ENCODE assay signal across 22 cellular contexts in genomic region chr2:39138837-39139211, GRCh38. TPM values are rescaled to one million over a fixed set of nuclear protein-coding genes. Genes with fewer than 3 reads are reported as not detected.
DNase-seq lines count a peak whose midpoint lies in the region; ATAC-seq, FAIRE-seq and TF ChIP-seq lines count a peak whose summit lies in the region.
"Had no signal": no experiment of that assay in that cellular context is flagged by ENCODE, and none has a peak within 500 bp of the region (broad histone marks: within the 10 kb centered on the region; RNA-seq: fewer than 3 reads in every experiment).

No MANE protein-coding gene starts in this region.

- H3K9ac ChIP-seq in GM12878 (ENCODE audit: control insufficient read depth, insufficient read depth, low read length): no peak overlapping the region
- H3K9ac ChIP-seq: BLaER1 had no signal

- H3K9me3 Mint-ChIP-seq in activated CD4-positive, alpha-beta T cell treated with anti-CD3 and anti-CD28 coated beads, Interleukin-2, amount 10 ng/mL, durations not matched to agents 7 days and 5 days: peaks cover 7% of the 10 kb centered on the region
- no peaks in the 10 kb centered on the region for H3K9me3 Mint-ChIP-seq in natural killer cell treated with Interleukin-12 subunit alpha and Interleukin-12 subunit beta and Interleukin-15 and Interleukin-18, amount 100 ng/mL, for 72 hours
- H3K9me3 Mint-ChIP-seq: CD8-positive, alpha-beta T cell had no signal

- WGBS in GM12878 (ENCODE audit: insufficient coverage, insufficient replicate concordance, low lambda C conversion rate, missing lambda C conversion rate): 95% methylated on average over 8 of the region's 8 CpGs

- no peak overlapping the region for H3K4me3 ChIP-seq in left ventricle myocardium inferior
- no peak overlapping the region for H3K4me3 ChIP-seq in right atrium auricular region
- H3K4me3 ChIP-seq in GM12878: no peak overlapping the region
- H3K4me3 ChIP-seq: BLaER1 had no signal

- no peaks in the 10 kb centered on the region for H3K79me2 ChIP-seq in GM12878 (ENCODE audit: control insufficient read depth, insufficient read depth, low read length)

- TF ChIP-seq CTCF in left ventricle myocardium inferior (IDR thresholded peaks at IDR 0.05; ENCODE audit: borderline replicate concordance): no peak
- no peak for TF ChIP-seq CTCF in right atrium auricular region (IDR thresholded peaks at IDR 0.05)
- no peak for TF ChIP-seq CTCF in GM12878 (IDR thresholded peaks at IDR 0.05 in 2 of 3, conservative IDR thresholded peaks at IDR 0.05 in 1 of 3; ENCODE audit: control insufficient read depth in 2 of 3, extremely low read depth in 1 of 3, insufficient read depth in 1 of 3, low read depth in 3 of 3, low read length in 3 of 3)

- no peak for TF ChIP-seq EP300 in GM12878 (IDR thresholded peaks at IDR 0.05; ENCODE audit: borderline replicate concordance in 1 of 2, control insufficient read depth in 1 of 2, low read depth in 2 of 2, low read length in 2 of 2)

- H3K27ac ChIP-seq in left ventricle myocardium inferior (replicated peaks) (peak overlapping the region; percentile 77), right atrium auricular region (no peak overlapping the region), GM12878 (ENCODE audit: control insufficient read depth, insufficient read depth) (no peak overlapping the region)
- H3K27ac ChIP-seq: BLaER1 had no signal

- no peak overlapping the region for H2AFZ ChIP-seq in GM12878 (ENCODE audit: control insufficient read depth, low read depth, low read length)

- no peak for TF ChIP-seq RAD21 in GM12878 (IDR thresholded peaks at IDR 0.05; ENCODE audit: insufficient read depth, low read depth, low read length)

- in situ Hi-C loops in GM12878 (cut with MboI): no loop called here

- no peak for TF ChIP-seq POLR2A in GM12878 (IDR thresholded peaks at IDR 0.05; ENCODE audit: low read depth, low read length)

- no peak overlapping the region for H3K4me2 ChIP-seq in GM12878 (ENCODE audit: control insufficient read depth, insufficient read depth)
- H3K4me2 ChIP-seq: BLaER1 had no signal

- intact Hi-C loops in left ventricle myocardium inferior (cut with micrococcal nuclease): no loop called here
- intact Hi-C loops in GM12878 (cut with micrococcal nuclease; ENCODE audit: unreplicated experiment): no loop called here

- FAIRE-seq in GM12878 (lab: Jason Lieb, UNC): peak; percentile 27
- FAIRE-seq: A204.1, GM12891, GM19239 had no signal

- H3K9me3 ChIP-seq in left ventricle myocardium inferior (replicated peaks): no peaks in the 10 kb centered on the region
- no peaks in the 10 kb centered on the region for H3K9me3 ChIP-seq in right atrium auricular region
- no peaks in the 10 kb centered on the region for H3K9me3 ChIP-seq in GM12878 (replicated peaks; ENCODE audit: control insufficient read depth, insufficient read depth, low read length)
- H3K9me3 ChIP-seq: BLaER1 had no signal

- ATAC-seq in GM12878 (no peak), GM21390 (IDR thresholded peaks at IDR 0.05; ENCODE audit: unreplicated experiment) (no peak)
- no peak for ATAC-seq in natural killer cell treated with Interleukin-12 subunit alpha and Interleukin-12 subunit beta and Interleukin-15 and Interleukin-18, amount 100 ng/mL, for 72 hours
- ATAC-seq: CD8-positive, alpha-beta T cell had no signal

- BruUV-seq in GM12878 (replicated peaks; lab: Mats Ljungman, UMichigan): no TSS peak

- POLR2A ChIA-PET in activated CD4-positive, alpha-beta T cell treated with anti-CD3 and anti-CD28 coated beads, Interleukin-2, amount 10 ng/mL, durations not matched to agents 7 days and 5 days (lab: Charles Lee): no interaction called here
- POLR2A ChIA-PET in GM12878 (lab: Charles Lee): interaction anchor here (0.7 kb wide), 1 partner anchor 18 kb away, joined by 3 read pairs; no protein-coding TSS in a partner anchor

- H3K27me3 ChIP-seq in left ventricle myocardium inferior (ENCODE audit: low read depth): no peaks in the 10 kb centered on the region
- no peaks in the 10 kb centered on the region for H3K27me3 ChIP-seq in right atrium auricular region
- no peaks in the 10 kb centered on the region for H3K27me3 ChIP-seq in GM12878 (replicated peaks in 1 of 2; ENCODE audit: control insufficient read depth in 2 of 2, insufficient read depth in 2 of 2, low read length in 1 of 2)
- H3K27me3 ChIP-seq: BLaER1 had no signal

- DNase-seq in activated CD4-positive, alpha-beta T cell treated with anti-CD3 and anti-CD28 coated beads, Interleukin-2, amount 10 ng/mL, durations not matched to agents 7 days and 5 days: no peak
- DNase-seq in activated CD4-positive, alpha-beta T cell treated with anti-CD3 and anti-CD28 coated beads for 1 hour: no peak
- DNase-seq in left ventricle myocardium inferior (no peak), right atrium auricular region (ENCODE audit: low spot score) (no peak), GM12878 (ENCODE audit: low read depth, low spot score) (no peak)
- DNase-seq in natural killer cell treated with Interleukin-12 subunit alpha and Interleukin-12 subunit beta and Interleukin-15 and Interleukin-18, amount 100 ng/mL, for 72 hours (ENCODE audit: low spot score): no peak
- DNase-seq: Calu3; CD8-positive, alpha-beta T cell; EL; GOT3; NCI-H1092 treated with DMSO at 0.1 percent for 48 hours; NCI-H146; NCI-H2029 treated with DMSO at 0.1 percent for 48 hours; NCI-H2171; NCI-H748 treated with DMSO at 0.1 percent for 48 hours; OCI-M1; SHP77 had no signal

- no peak overlapping the region for H3K4me3 Mint-ChIP-seq in activated CD4-positive, alpha-beta T cell treated with anti-CD3 and anti-CD28 coated beads, Interleukin-2, amount 10 ng/mL, durations not matched to agents 7 days and 5 days
- H3K4me3 Mint-ChIP-seq in natural killer cell treated with Interleukin-12 subunit alpha and Interleukin-12 subunit beta and Interleukin-15 and Interleukin-18, amount 100 ng/mL, for 72 hours: no peak overlapping the region
- H3K4me3 Mint-ChIP-seq: CD8-positive, alpha-beta T cell had no signal

- H3K36me3 ChIP-seq in left ventricle myocardium inferior (no peaks in the 10 kb centered on the region), right atrium auricular region (no peaks in the 10 kb centered on the region), GM12878 (ENCODE audit: control insufficient read depth in 2 of 2, insufficient read depth in 2 of 2, low read length in 1 of 2) (no peaks in the 10 kb centered on the region)
- H3K36me3 ChIP-seq: BLaER1 had no signal

- H4K20me1 ChIP-seq in GM12878 (ENCODE audit: control insufficient read depth, insufficient read depth): no peaks in the 10 kb centered on the region
- H4K20me1 ChIP-seq: BLaER1 had no signal

- H3K27me3 Mint-ChIP-seq in activated CD4-positive, alpha-beta T cell treated with anti-CD3 and anti-CD28 coated beads, Interleukin-2, amount 10 ng/mL, durations not matched to agents 7 days and 5 days: no peaks in the 10 kb centered on the region
- H3K27me3 Mint-ChIP-seq in natural killer cell treated with Interleukin-12 subunit alpha and Interleukin-12 subunit beta and Interleukin-15 and Interleukin-18, amount 100 ng/mL, for 72 hours: peaks cover 0 to 5% of the 10 kb centered on the region in 2 donors

- CTCF ChIA-PET in activated CD4-positive, alpha-beta T cell treated with anti-CD3 and anti-CD28 coated beads, Interleukin-2, amount 10 ng/mL, durations not matched to agents 7 days and 5 days (lab: Charles Lee): no interaction called here
- CTCF ChIA-PET in GM12878 (lab: Yijun Ruan, JAX): interaction anchor here (1.3 kb wide), 1 partner anchor 11 kb away, joined by 3 read pairs; no protein-coding TSS in a partner anchor

- peak overlapping the region; percentile 72 for H3K27ac Mint-ChIP-seq in activated CD4-positive, alpha-beta T cell treated with anti-CD3 and anti-CD28 coated beads, Interleukin-2, amount 10 ng/mL, durations not matched to agents 7 days and 5 days
- peak overlapping the region in 1 of 2 donors; percentile 53 for H3K27ac Mint-ChIP-seq in natural killer cell treated with Interleukin-12 subunit alpha and Interleukin-12 subunit beta and Interleukin-15 and Interleukin-18, amount 100 ng/mL, for 72 hours
- H3K27ac Mint-ChIP-seq: CD8-positive, alpha-beta T cell had no signal

- peaks cover 14% of the 10 kb centered on the region for H3K36me3 Mint-ChIP-seq in activated CD4-positive, alpha-beta T cell treated with anti-CD3 and anti-CD28 coated beads, Interleukin-2, amount 10 ng/mL, durations not matched to agents 7 days and 5 days (ENCODE audit: low read depth)
- no peaks in the 10 kb centered on the region for H3K36me3 Mint-ChIP-seq in natural killer cell treated with Interleukin-12 subunit alpha and Interleukin-12 subunit beta and Interleukin-15 and Interleukin-18, amount 100 ng/mL, for 72 hours
- H3K36me3 Mint-ChIP-seq: CD8-positive, alpha-beta T cell had no signal

- H3K4me1 ChIP-seq in left ventricle myocardium inferior (peaks cover 20% of the 10 kb centered on the region), right atrium auricular region (peaks cover 0 to 11% of the 10 kb centered on the region in 2 donors), GM12878 (ENCODE audit: control insufficient read depth, insufficient read depth, low read length) (peaks cover 5% of the 10 kb centered on the region)

- RAD21 ChIA-PET in GM12878 (lab: Charles Lee; ENCODE audit: unreplicated experiment): no interaction called here

- SMC1A ChIA-PET in GM12878 (lab: Charles Lee; ENCODE audit: uncharacterized antibody, unreplicated experiment): no interaction called here

- H3K4me1 Mint-ChIP-seq in activated CD4-positive, alpha-beta T cell treated with anti-CD3 and anti-CD28 coated beads, Interleukin-2, amount 10 ng/mL, durations not matched to agents 7 days and 5 days: peaks cover 85% of the 10 kb centered on the region
- H3K4me1 Mint-ChIP-seq in natural killer cell treated with Interleukin-12 subunit alpha and Interleukin-12 subunit beta and Interleukin-15 and Interleukin-18, amount 100 ng/mL, for 72 hours (ENCODE audit: low read depth in 2 of 2): peaks cover 19 to 22% of the 10 kb centered on the region in 2 donors

RNA-seq across cellular contexts. Expression of gene SOS1, which starts 18.0 kb away (rescaled TPM):
- total RNA-seq in activated CD4-positive, alpha-beta T cell treated with anti-CD3 and anti-CD28 coated beads, Interleukin-2, amount 10 ng/mL, durations not matched to agents 7 days and 5 days: 100 to 1,000 TPM; 204 to 209 TPM
- total RNA-seq in left ventricle myocardium inferior (20.6 TPM), right atrium auricular region (10 to 100 TPM; 15.3 to 21.3 TPM), GM12878 (2014; rRNA removed) (6.9 and 8.6 TPM in 2 replicates), GM12878 (2014; rRNA removed; fragmentation: Illumina TruSeq; extraction: Trizol) (12.7 and 13.2 TPM in 2 replicates), GM12878 (2021) (14.5 and 16.1 TPM in 2 replicates)
- total RNA-seq in GM12878 (2013; cell fraction: nucleolus; rRNA removed): 108 TPM in 2 replicates
- 2.0 TPM for polyA plus RNA-seq in GM12878 (2011; ENCODE audit: low read depth)
- polyA plus RNA-seq in GM12878 (2011; rRNA removed) (19.6 and 24.1 TPM in 2 replicates), GM12878 (2014; fragmentation: Illumina TruSeq; extraction: Trizol) (16.4 and 23.6 TPM in 2 replicates), GM12878 (2014; fragmentation: Nextera tagmentation; extraction: Ambion mirVana) (1 to 10 TPM; 2.1 TPM), GM12878 (2014; rRNA removed) (7.2 and 8.5 TPM in 2 replicates), GM12878 (2016; fragmentation: Nextera tagmentation; extraction: Ambion mirVana) (1 to 10 TPM; 2.6 to 4.5 TPM)
- 11.9 and 12.1 TPM in 2 replicates for polyA plus RNA-seq in GM12878 (2011; cell fraction: cytosol; rRNA removed)
- 40.7 and 49.0 TPM in 2 replicates for polyA plus RNA-seq in GM12878 (2011; cell fraction: nucleus; rRNA removed)
- 3.5 and 7.5 TPM in 2 replicates for polyA plus RNA-seq in GM12878 (2012)
- polyA minus RNA-seq in GM12878 (2011; rRNA and poly(A)+ RNA removed): 43.5 and 50.5 TPM in 2 replicates
- polyA minus RNA-seq in GM12878 (2011; cell fraction: cytosol; rRNA and poly(A)+ RNA removed): 9.8 and 17.9 TPM in 2 replicates
- 28.5 and 42.9 TPM in 2 replicates for polyA minus RNA-seq in GM12878 (2011; cell fraction: nucleus; rRNA and poly(A)+ RNA removed)
- total RNA-seq in natural killer cell treated with Interleukin-12 subunit alpha and Interleukin-12 subunit beta and Interleukin-15 and Interleukin-18, amount 100 ng/mL, for 72 hours: 10 to 100 TPM; 57.9 to 67.1 TPM
